ENCODE assay signal across 1 cellular context in the genomic region with DNA sequence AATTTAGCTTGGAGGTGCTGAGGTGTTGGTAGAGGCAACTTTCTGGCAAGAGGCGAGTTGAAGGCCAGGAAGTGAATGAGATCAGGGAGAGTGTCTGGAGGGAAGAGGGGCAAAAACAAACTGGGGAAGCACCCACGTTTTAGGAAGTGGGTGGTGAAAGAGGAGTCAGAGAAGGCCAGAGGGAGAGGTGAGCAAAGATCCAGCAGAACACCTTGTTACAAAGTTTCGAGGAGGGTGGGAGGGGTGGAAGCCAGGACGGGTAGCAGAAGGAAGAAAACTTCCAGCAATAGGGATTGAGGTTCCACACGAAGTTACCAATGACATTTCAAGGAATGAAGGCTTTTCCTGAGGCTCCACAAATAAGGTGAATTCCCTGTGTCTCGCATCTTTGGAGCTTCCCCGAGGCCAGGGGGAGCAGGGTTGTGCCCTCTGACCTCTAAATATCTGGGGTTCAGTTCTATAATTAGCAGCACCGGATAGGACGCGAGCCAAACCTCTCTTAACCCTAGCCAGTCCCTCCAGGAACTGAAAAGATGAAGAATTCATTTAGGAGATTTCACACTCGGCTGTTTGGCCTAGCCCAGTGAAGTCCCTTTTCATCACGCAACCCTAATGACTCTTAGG.
A peak's percentile ranks its signal among the peaks of the same experiment; 100 is the strongest.
TF ChIP-seq lines count a peak whose summit lies in the region.

No MANE protein-coding gene starts in this region.

TF ChIP-seq in K562, 482 proteins besides CTCF, POLR2A, EP300 and RAD21 (continued from another document and continues in another):
- TF ChIP-seq, protein P1, sequence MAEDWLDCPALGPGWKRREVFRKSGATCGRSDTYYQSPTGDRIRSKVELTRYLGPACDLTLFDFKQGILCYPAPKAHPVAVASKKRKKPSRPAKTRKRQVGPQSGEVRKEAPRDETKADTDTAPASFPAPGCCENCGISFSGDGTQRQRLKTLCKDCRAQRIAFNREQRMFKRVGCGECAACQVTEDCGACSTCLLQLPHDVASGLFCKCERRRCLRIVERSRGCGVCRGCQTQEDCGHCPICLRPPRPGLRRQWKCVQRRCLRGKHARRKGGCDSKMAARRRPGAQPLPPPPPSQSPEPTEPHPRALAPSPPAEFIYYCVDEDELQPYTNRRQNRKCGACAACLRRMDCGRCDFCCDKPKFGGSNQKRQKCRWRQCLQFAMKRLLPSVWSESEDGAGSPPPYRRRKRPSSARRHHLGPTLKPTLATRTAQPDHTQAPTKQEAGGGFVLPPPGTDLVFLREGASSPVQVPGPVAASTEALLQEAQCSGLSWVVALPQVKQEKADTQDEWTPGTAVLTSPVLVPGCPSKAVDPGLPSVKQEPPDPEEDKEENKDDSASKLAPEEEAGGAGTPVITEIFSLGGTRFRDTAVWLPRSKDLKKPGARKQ (CRISPR knock-in tag; IDR thresholded peaks at IDR 0.05) = no peak
- TF ChIP-seq CC2D1A (IDR thresholded peaks at IDR 0.05) = peak; percentile 72
- TF ChIP-seq, protein P2, sequence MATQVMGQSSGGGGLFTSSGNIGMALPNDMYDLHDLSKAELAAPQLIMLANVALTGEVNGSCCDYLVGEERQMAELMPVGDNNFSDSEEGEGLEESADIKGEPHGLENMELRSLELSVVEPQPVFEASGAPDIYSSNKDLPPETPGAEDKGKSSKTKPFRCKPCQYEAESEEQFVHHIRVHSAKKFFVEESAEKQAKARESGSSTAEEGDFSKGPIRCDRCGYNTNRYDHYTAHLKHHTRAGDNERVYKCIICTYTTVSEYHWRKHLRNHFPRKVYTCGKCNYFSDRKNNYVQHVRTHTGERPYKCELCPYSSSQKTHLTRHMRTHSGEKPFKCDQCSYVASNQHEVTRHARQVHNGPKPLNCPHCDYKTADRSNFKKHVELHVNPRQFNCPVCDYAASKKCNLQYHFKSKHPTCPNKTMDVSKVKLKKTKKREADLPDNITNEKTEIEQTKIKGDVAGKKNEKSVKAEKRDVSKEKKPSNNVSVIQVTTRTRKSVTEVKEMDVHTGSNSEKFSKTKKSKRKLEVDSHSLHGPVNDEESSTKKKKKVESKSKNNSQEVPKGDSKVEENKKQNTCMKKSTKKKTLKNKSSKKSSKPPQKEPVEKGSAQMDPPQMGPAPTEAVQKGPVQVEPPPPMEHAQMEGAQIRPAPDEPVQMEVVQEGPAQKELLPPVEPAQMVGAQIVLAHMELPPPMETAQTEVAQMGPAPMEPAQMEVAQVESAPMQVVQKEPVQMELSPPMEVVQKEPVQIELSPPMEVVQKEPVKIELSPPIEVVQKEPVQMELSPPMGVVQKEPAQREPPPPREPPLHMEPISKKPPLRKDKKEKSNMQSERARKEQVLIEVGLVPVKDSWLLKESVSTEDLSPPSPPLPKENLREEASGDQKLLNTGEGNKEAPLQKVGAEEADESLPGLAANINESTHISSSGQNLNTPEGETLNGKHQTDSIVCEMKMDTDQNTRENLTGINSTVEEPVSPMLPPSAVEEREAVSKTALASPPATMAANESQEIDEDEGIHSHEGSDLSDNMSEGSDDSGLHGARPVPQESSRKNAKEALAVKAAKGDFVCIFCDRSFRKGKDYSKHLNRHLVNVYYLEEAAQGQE (CRISPR knock-in tag; IDR thresholded peaks at IDR 0.05; ENCODE audit: low read depth) = no peak
- TF ChIP-seq NBN (IDR thresholded peaks at IDR 0.05; ENCODE audit: low read depth) = no peak
- no peak for TF ChIP-seq FOXM1 (IDR thresholded peaks at IDR 0.05; ENCODE audit: low read depth)
- no peak for TF ChIP-seq FOXM1 (CRISPR knock-in tag; IDR thresholded peaks at IDR 0.05; ENCODE audit: low read depth)
- TF ChIP-seq, protein P3, sequence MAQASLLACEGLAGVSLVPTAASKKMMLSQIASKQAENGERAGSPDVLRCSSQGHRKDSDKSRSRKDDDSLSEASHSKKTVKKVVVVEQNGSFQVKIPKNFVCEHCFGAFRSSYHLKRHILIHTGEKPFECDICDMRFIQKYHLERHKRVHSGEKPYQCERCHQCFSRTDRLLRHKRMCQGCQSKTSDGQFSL (CRISPR knock-in tag; IDR thresholded peaks at IDR 0.05) = peak; percentile 56; the same call in 1 of the 2 replicates
- TF ChIP-seq, protein P3 (tag; IDR thresholded peaks at IDR 0.05) = peak in 1 of 2 experiments; percentile 70; a peak in 1 of 4 replicates
- TF ChIP-seq ZBTB1 (CRISPR knock-in tag; IDR thresholded peaks at IDR 0.05; ENCODE audit: borderline replicate concordance, low read depth) = no peak; the same call in 1 of the 2 replicates
- TF ChIP-seq PHTF2 (CRISPR knock-in tag; IDR thresholded peaks at IDR 0.05) = no peak
- TF ChIP-seq CEBPG (CRISPR knock-in tag; IDR thresholded peaks at IDR 0.05) = no peak
- TF ChIP-seq CEBPG (tag; conservative IDR thresholded peaks at IDR 0.05 in 1 of 2, IDR thresholded peaks at IDR 0.05 in 1 of 2) = no peak
- no peak for TF ChIP-seq ETV5 (CRISPR knock-in tag; IDR thresholded peaks at IDR 0.05; ENCODE audit: low read depth)
- TF ChIP-seq, protein P4, sequence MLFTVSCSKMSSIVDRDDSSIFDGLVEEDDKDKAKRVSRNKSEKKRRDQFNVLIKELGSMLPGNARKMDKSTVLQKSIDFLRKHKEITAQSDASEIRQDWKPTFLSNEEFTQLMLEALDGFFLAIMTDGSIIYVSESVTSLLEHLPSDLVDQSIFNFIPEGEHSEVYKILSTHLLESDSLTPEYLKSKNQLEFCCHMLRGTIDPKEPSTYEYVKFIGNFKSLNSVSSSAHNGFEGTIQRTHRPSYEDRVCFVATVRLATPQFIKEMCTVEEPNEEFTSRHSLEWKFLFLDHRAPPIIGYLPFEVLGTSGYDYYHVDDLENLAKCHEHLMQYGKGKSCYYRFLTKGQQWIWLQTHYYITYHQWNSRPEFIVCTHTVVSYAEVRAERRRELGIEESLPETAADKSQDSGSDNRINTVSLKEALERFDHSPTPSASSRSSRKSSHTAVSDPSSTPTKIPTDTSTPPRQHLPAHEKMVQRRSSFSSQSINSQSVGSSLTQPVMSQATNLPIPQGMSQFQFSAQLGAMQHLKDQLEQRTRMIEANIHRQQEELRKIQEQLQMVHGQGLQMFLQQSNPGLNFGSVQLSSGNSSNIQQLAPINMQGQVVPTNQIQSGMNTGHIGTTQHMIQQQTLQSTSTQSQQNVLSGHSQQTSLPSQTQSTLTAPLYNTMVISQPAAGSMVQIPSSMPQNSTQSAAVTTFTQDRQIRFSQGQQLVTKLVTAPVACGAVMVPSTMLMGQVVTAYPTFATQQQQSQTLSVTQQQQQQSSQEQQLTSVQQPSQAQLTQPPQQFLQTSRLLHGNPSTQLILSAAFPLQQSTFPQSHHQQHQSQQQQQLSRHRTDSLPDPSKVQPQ (CRISPR knock-in tag; IDR thresholded peaks at IDR 0.05; ENCODE audit: borderline replicate concordance) = no peak
- no peak for TF ChIP-seq ILF3 (IDR thresholded peaks at IDR 0.05; ENCODE audit: borderline replicate concordance)
- TF ChIP-seq, protein P5, sequence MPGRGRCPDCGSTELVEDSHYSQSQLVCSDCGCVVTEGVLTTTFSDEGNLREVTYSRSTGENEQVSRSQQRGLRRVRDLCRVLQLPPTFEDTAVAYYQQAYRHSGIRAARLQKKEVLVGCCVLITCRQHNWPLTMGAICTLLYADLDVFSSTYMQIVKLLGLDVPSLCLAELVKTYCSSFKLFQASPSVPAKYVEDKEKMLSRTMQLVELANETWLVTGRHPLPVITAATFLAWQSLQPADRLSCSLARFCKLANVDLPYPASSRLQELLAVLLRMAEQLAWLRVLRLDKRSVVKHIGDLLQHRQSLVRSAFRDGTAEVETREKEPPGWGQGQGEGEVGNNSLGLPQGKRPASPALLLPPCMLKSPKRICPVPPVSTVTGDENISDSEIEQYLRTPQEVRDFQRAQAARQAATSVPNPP (IDR thresholded peaks at IDR 0.05; ENCODE audit: borderline replicate concordance, insufficient read depth, insufficient read length) = no peak
- no peak for TF ChIP-seq CBFA2T2 (conservative IDR thresholded peaks at IDR 0.05)
- TF ChIP-seq SRSF1 (IDR thresholded peaks at IDR 0.05; ENCODE audit: low read depth, low read length) = no peak
- TF ChIP-seq ARHGAP35 (IDR thresholded peaks at IDR 0.05; ENCODE audit: partially characterized antibody) = no peak
- TF ChIP-seq ZC3H4 (CRISPR knock-in tag; IDR thresholded peaks at IDR 0.05; ENCODE audit: borderline replicate concordance) = peak; percentile 91
- TF ChIP-seq POLR2B (IDR thresholded peaks at IDR 0.05; ENCODE audit: low read depth, partially characterized antibody) = no peak
- TF ChIP-seq EHMT2 (IDR thresholded peaks at IDR 0.05) = no peak
- TF ChIP-seq, protein P6, sequence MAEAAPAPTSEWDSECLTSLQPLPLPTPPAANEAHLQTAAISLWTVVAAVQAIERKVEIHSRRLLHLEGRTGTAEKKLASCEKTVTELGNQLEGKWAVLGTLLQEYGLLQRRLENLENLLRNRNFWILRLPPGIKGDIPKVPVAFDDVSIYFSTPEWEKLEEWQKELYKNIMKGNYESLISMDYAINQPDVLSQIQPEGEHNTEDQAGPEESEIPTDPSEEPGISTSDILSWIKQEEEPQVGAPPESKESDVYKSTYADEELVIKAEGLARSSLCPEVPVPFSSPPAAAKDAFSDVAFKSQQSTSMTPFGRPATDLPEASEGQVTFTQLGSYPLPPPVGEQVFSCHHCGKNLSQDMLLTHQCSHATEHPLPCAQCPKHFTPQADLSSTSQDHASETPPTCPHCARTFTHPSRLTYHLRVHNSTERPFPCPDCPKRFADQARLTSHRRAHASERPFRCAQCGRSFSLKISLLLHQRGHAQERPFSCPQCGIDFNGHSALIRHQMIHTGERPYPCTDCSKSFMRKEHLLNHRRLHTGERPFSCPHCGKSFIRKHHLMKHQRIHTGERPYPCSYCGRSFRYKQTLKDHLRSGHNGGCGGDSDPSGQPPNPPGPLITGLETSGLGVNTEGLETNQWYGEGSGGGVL (CRISPR knock-in tag; IDR thresholded peaks at IDR 0.05) = no peak
- TF ChIP-seq ZNF57 (CRISPR knock-in tag; IDR thresholded peaks at IDR 0.05) = no peak
- TF ChIP-seq, protein P7, sequence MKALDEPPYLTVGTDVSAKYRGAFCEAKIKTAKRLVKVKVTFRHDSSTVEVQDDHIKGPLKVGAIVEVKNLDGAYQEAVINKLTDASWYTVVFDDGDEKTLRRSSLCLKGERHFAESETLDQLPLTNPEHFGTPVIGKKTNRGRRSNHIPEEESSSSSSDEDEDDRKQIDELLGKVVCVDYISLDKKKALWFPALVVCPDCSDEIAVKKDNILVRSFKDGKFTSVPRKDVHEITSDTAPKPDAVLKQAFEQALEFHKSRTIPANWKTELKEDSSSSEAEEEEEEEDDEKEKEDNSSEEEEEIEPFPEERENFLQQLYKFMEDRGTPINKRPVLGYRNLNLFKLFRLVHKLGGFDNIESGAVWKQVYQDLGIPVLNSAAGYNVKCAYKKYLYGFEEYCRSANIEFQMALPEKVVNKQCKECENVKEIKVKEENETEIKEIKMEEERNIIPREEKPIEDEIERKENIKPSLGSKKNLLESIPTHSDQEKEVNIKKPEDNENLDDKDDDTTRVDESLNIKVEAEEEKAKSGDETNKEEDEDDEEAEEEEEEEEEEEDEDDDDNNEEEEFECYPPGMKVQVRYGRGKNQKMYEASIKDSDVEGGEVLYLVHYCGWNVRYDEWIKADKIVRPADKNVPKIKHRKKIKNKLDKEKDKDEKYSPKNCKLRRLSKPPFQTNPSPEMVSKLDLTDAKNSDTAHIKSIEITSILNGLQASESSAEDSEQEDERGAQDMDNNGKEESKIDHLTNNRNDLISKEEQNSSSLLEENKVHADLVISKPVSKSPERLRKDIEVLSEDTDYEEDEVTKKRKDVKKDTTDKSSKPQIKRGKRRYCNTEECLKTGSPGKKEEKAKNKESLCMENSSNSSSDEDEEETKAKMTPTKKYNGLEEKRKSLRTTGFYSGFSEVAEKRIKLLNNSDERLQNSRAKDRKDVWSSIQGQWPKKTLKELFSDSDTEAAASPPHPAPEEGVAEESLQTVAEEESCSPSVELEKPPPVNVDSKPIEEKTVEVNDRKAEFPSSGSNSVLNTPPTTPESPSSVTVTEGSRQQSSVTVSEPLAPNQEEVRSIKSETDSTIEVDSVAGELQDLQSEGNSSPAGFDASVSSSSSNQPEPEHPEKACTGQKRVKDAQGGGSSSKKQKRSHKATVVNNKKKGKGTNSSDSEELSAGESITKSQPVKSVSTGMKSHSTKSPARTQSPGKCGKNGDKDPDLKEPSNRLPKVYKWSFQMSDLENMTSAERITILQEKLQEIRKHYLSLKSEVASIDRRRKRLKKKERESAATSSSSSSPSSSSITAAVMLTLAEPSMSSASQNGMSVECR (CRISPR knock-in tag; IDR thresholded peaks at IDR 0.05) = peak; percentile 17; the same call in 1 of the 2 replicates
- no peak for TF ChIP-seq MED1 (CRISPR knock-in tag; IDR thresholded peaks at IDR 0.05; ENCODE audit: borderline replicate concordance)
- 0 out of 2 replicates have a peak, but pooled peaks have one; percentile 21 for TF ChIP-seq LEF1 (IDR thresholded peaks at IDR 0.05)
- TF ChIP-seq, protein P8, sequence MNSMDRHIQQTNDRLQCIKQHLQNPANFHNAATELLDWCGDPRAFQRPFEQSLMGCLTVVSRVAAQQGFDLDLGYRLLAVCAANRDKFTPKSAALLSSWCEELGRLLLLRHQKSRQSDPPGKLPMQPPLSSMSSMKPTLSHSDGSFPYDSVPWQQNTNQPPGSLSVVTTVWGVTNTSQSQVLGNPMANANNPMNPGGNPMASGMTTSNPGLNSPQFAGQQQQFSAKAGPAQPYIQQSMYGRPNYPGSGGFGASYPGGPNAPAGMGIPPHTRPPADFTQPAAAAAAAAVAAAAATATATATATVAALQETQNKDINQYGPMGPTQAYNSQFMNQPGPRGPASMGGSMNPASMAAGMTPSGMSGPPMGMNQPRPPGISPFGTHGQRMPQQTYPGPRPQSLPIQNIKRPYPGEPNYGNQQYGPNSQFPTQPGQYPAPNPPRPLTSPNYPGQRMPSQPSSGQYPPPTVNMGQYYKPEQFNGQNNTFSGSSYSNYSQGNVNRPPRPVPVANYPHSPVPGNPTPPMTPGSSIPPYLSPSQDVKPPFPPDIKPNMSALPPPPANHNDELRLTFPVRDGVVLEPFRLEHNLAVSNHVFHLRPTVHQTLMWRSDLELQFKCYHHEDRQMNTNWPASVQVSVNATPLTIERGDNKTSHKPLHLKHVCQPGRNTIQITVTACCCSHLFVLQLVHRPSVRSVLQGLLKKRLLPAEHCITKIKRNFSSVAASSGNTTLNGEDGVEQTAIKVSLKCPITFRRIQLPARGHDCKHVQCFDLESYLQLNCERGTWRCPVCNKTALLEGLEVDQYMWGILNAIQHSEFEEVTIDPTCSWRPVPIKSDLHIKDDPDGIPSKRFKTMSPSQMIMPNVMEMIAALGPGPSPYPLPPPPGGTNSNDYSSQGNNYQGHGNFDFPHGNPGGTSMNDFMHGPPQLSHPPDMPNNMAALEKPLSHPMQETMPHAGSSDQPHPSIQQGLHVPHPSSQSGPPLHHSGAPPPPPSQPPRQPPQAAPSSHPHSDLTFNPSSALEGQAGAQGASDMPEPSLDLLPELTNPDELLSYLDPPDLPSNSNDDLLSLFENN (IDR thresholded peaks at IDR 0.05; ENCODE audit: low read depth in 2 of 2, low read length in 2 of 2) = no peak
- TF ChIP-seq TBL1XR1 (IDR thresholded peaks at IDR 0.05; ENCODE audit: low read length in 2 of 2) = no peak
- TF ChIP-seq ERF (CRISPR knock-in tag; IDR thresholded peaks at IDR 0.05) = peak; percentile 78
- no peak for TF ChIP-seq HDAC2 (IDR thresholded peaks at IDR 0.05)
- TF ChIP-seq SP1 (CRISPR knock-in tag; IDR thresholded peaks at IDR 0.05) = no peak
- TF ChIP-seq, protein P9, sequence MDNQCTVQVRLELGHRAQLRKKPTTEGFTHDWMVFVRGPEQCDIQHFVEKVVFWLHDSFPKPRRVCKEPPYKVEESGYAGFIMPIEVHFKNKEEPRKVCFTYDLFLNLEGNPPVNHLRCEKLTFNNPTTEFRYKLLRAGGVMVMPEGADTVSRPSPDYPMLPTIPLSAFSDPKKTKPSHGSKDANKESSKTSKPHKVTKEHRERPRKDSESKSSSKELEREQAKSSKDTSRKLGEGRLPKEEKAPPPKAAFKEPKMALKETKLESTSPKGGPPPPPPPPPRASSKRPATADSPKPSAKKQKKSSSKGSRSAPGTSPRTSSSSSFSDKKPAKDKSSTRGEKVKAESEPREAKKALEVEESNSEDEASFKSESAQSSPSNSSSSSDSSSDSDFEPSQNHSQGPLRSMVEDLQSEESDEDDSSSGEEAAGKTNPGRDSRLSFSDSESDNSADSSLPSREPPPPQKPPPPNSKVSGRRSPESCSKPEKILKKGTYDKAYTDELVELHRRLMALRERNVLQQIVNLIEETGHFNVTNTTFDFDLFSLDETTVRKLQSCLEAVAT (IDR thresholded peaks at IDR 0.05) = peak; percentile 69 to 91; a peak in 3 of 4 replicates
